35 cellular contexts compared by ENCODE assay signal in the genomic region with DNA sequence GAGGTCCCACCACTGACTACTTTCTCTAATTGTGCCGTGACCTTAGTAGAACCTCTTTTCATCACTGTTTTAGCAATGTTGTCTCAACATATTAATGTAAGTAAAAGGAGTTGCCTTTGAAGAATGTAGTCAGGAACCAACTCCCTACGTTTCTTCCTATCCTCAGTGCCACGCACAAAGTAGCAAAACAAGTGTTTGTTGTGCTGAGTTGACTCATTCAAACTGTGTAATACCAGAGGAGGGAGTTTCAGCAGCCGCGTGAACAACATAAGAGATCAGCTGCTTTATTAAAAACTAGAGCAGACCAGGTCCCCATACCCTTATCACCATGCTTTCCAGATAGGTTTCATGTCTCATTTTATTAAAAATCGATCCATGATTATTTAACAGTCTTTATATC. TPM values are rescaled to one million over a fixed set of nuclear protein-coding genes. Genes with fewer than 3 reads are reported as not detected.
"Had no signal": no experiment of that assay in that cellular context is flagged by ENCODE, and none has a peak within 500 bp of the region (broad histone marks: within the 10 kb centered on the region; RNA-seq: fewer than 3 reads in every experiment).

No MANE protein-coding gene starts in this region.

- H3K9me3 Mint-ChIP-seq: activated CD4-positive, alpha-beta memory T cell treated with anti-CD3 and anti-CD28 coated beads, Interleukin-2, amount 10 ng/mL, durations not matched to agents 7 days and 5 days; activated CD4-positive, alpha-beta T cell treated with anti-CD3 and anti-CD28 coated beads, Interleukin-2, amount 10 ng/mL, durations not matched to agents 7 days and 5 days; activated naive CD4-positive, alpha-beta T cell treated with anti-CD3 and anti-CD28 coated beads for 36 hours; activated naive CD4-positive, alpha-beta T cell treated with anti-CD3 and anti-CD28 coated beads, Interleukin-2, amount 50 U/mL, for 72 hours; activated T-cell treated with anti-CD3 and anti-CD28 coated beads, Interleukin-2, amount 50 U/mL, for 24 hours; activated T-cell treated with anti-CD3 and anti-CD28 coated beads, Interleukin-2, amount 50 U/mL, for 72 hours; activated T-helper 1 cell treated with anti-CD3 and anti-CD28 coated beads, Interleukin-12 subunit alpha, Interleukin-12 subunit beta, Interleukin-2, Interleukin-4 antibody, amounts not matched to agents 30 ng/mL and 10 ng/mL and 1 ng/mL, durations not matched to agents 14 hours and 24 hours and 36 hours; activated T-helper 17 cell treated with anti-CD3 and anti-CD28 coated beads, Interleukin-2, amount 50 U/mL, for 72 hours; T-helper 1 cell treated with Interleukin-12 subunit alpha and Interleukin-12 subunit beta and Interleukin-4 antibody, amounts not matched to agents 30 μg/mL and 1 μg/mL, for 36 hours; T-helper 2 cell treated with Interferon-gamma antibody and Interleukin-4, amounts not matched to agents 5 μg/mL and 100 μg/mL, for 36 hours had no signal

- H3K36me3 Mint-ChIP-seq: activated CD8-positive, alpha-beta memory T cell treated with anti-CD3 and anti-CD28 coated beads, Interleukin-2, amount 10 ng/mL, durations not matched to agents 7 days and 5 days; activated naive CD4-positive, alpha-beta T cell treated with anti-CD3 and anti-CD28 coated beads, Interleukin-2, amount 50 U/mL, for 72 hours; activated naive CD8-positive, alpha-beta T cell treated with anti-CD3 and anti-CD28 coated beads for 36 hours had no signal

- ATAC-seq: activated CD4-positive, alpha-beta T cell treated with anti-CD3 and anti-CD28 coated beads for 36 hours; activated CD4-positive, CD25-positive, alpha-beta regulatory T cell treated with anti-CD3 and anti-CD28 coated beads, Interleukin-2, amount 50 U/mL, for 24 hours; activated CD8-positive, alpha-beta memory T cell treated with anti-CD3 and anti-CD28 coated beads, Interleukin-2, amount 10 ng/mL, durations not matched to agents 7 days and 5 days; activated CD8-positive, alpha-beta T cell treated with anti-CD3 and anti-CD28 coated beads, Interleukin-2, amount 10 ng/mL, durations not matched to agents 7 days and 5 days; activated naive CD4-positive, alpha-beta T cell treated with anti-CD3 and anti-CD28 coated beads, Interleukin-2, amount 50 U/mL, for 72 hours; activated T-cell treated with anti-CD3 and anti-CD28 coated beads, Interleukin-2, amount 50 U/mL, for 72 hours; activated T-helper 17 cell treated with anti-CD3 and anti-CD28 coated beads, Interleukin-2, amount 50 U/mL, for 72 hours; body of pancreas had no signal

- H3K4me3 Mint-ChIP-seq: activated CD4-positive, alpha-beta memory T cell treated with anti-CD3 and anti-CD28 coated beads, Interleukin-2, amount 10 ng/mL, durations not matched to agents 7 days and 5 days; activated CD4-positive, alpha-beta T cell treated with anti-CD3 and anti-CD28 coated beads for 36 hours; activated CD4-positive, alpha-beta T cell treated with anti-CD3 and anti-CD28 coated beads, Interleukin-2, amount 10 ng/mL, durations not matched to agents 7 days and 5 days; activated CD8-positive, alpha-beta memory T cell treated with anti-CD3 and anti-CD28 coated beads, Interleukin-2, amount 10 ng/mL, durations not matched to agents 7 days and 5 days; activated CD8-positive, alpha-beta T cell treated with anti-CD3 and anti-CD28 coated beads, Interleukin-2, amount 10 ng/mL, durations not matched to agents 7 days and 5 days; activated naive CD4-positive, alpha-beta T cell treated with anti-CD3 and anti-CD28 coated beads for 36 hours; activated naive CD8-positive, alpha-beta T cell treated with anti-CD3 and anti-CD28 coated beads for 36 hours; activated T-cell treated with anti-CD3 and anti-CD28 coated beads, Interleukin-2, amount 50 U/mL, for 24 hours; activated T-cell treated with anti-CD3 and anti-CD28 coated beads, Interleukin-2, amount 50 U/mL, for 72 hours; activated T-helper 1 cell treated with anti-CD3 and anti-CD28 coated beads, Interleukin-12 subunit alpha, Interleukin-12 subunit beta, Interleukin-2, Interleukin-4 antibody, amounts not matched to agents 30 ng/mL and 10 ng/mL and 1 ng/mL, durations not matched to agents 14 hours and 24 hours and 36 hours; activated T-helper 17 cell treated with anti-CD3 and anti-CD28 coated beads, Interleukin-2, amount 50 U/mL, for 72 hours; T-helper 1 cell treated with Interleukin-12 subunit alpha and Interleukin-12 subunit beta and Interleukin-4 antibody, amounts not matched to agents 30 μg/mL and 1 μg/mL, for 36 hours; T-helper 2 cell treated with Interferon-gamma antibody and Interleukin-4, amounts not matched to agents 5 μg/mL and 100 μg/mL, for 36 hours had no signal

- DNase-seq: activated CD4-positive, alpha-beta memory T cell treated with anti-CD3 and anti-CD28 coated beads, Interleukin-2, amount 10 ng/mL, durations not matched to agents 7 days and 5 days; activated CD4-positive, alpha-beta T cell treated with anti-CD3 and anti-CD28 coated beads for 1 hour; activated CD4-positive, alpha-beta T cell treated with anti-CD3 and anti-CD28 coated beads for 36 hours; activated CD4-positive, alpha-beta T cell treated with anti-CD3 and anti-CD28 coated beads for 48 hours; activated CD4-positive, alpha-beta T cell treated with anti-CD3 and anti-CD28 coated beads, Interleukin-2, amount 10 ng/mL, durations not matched to agents 7 days and 5 days; activated CD4-positive, alpha-beta T cell treated with anti-CD3 and anti-CD28 coated beads, Interleukin-2, amount 50 U/mL, for 48 hours; activated CD4-positive, CD25-positive, alpha-beta regulatory T cell; activated CD8-positive, alpha-beta memory T cell treated with anti-CD3 and anti-CD28 coated beads for 24 hours; activated CD8-positive, alpha-beta memory T cell treated with anti-CD3 and anti-CD28 coated beads, Interleukin-2, amount 10 ng/mL, durations not matched to agents 7 days and 5 days; activated CD8-positive, alpha-beta memory T cell treated with anti-CD3 and anti-CD28 coated beads, Interleukin-2, amount 50 U/mL, for 48 hours; activated CD8-positive, alpha-beta T cell treated with anti-CD3 and anti-CD28 coated beads, Interleukin-2, amount 10 ng/mL, durations not matched to agents 7 days and 5 days; activated effector memory CD4-positive, alpha-beta T cell treated with anti-CD3 and anti-CD28 coated beads, Interleukin-2, amount 50 U/mL, for 16 hours; activated gamma-delta T cell treated with Interleukin-2 at 50 U/mL for 16 hours; activated naive CD4-positive, alpha-beta T cell; activated naive CD4-positive, alpha-beta T cell treated with anti-CD3 and anti-CD28 coated beads for 36 hours; activated naive CD4-positive, alpha-beta T cell treated with anti-CD3 and anti-CD28 coated beads, Interleukin-2, amount 50 U/mL, for 16 hours; activated naive CD8-positive, alpha-beta T cell treated with anti-CD3 and anti-CD28 coated beads for 36 hours; activated T-cell treated with anti-CD3 and anti-CD28 coated beads, Interleukin-2, amount 50 U/mL, for 24 hours; activated T-cell treated with anti-CD3 and anti-CD28 coated beads, Interleukin-2, amount 50 U/mL, for 72 hours; adrenal gland; amniotic stem cell; aorta; body of pancreas; brain microvascular endothelial cell; central memory CD4-positive, alpha-beta T cell; SW 1271; T-helper 1 cell; T-helper 2 cell; T-helper 9 cell had no signal

- H3K27me3 Mint-ChIP-seq: activated CD4-positive, alpha-beta memory T cell treated with anti-CD3 and anti-CD28 coated beads, Interleukin-2, amount 10 ng/mL, durations not matched to agents 7 days and 5 days; activated CD4-positive, alpha-beta T cell treated with anti-CD3 and anti-CD28 coated beads, Interleukin-2, amount 10 ng/mL, durations not matched to agents 7 days and 5 days had no signal

- H3K27ac Mint-ChIP-seq: activated CD4-positive, alpha-beta memory T cell treated with anti-CD3 and anti-CD28 coated beads, Interleukin-2, amount 10 ng/mL, durations not matched to agents 7 days and 5 days; activated CD4-positive, alpha-beta T cell treated with anti-CD3 and anti-CD28 coated beads for 36 hours; activated CD4-positive, alpha-beta T cell treated with anti-CD3 and anti-CD28 coated beads, Interleukin-2, amount 10 ng/mL, durations not matched to agents 7 days and 5 days; activated CD8-positive, alpha-beta memory T cell treated with anti-CD3 and anti-CD28 coated beads, Interleukin-2, amount 10 ng/mL, durations not matched to agents 7 days and 5 days; activated CD8-positive, alpha-beta T cell treated with anti-CD3 and anti-CD28 coated beads, Interleukin-2, amount 10 ng/mL, durations not matched to agents 7 days and 5 days; activated naive CD4-positive, alpha-beta T cell treated with anti-CD3 and anti-CD28 coated beads for 36 hours; activated naive CD4-positive, alpha-beta T cell treated with anti-CD3 and anti-CD28 coated beads, Interleukin-2, amount 50 U/mL, for 72 hours; activated naive CD8-positive, alpha-beta T cell treated with anti-CD3 and anti-CD28 coated beads for 36 hours; activated T-cell treated with anti-CD3 and anti-CD28 coated beads, Interleukin-2, amount 50 U/mL, for 24 hours; activated T-cell treated with anti-CD3 and anti-CD28 coated beads, Interleukin-2, amount 50 U/mL, for 72 hours; activated T-helper 1 cell treated with anti-CD3 and anti-CD28 coated beads, Interleukin-12 subunit alpha, Interleukin-12 subunit beta, Interleukin-2, Interleukin-4 antibody, amounts not matched to agents 30 ng/mL and 10 ng/mL and 1 ng/mL, durations not matched to agents 14 hours and 24 hours and 36 hours; activated T-helper 17 cell treated with anti-CD3 and anti-CD28 coated beads, Interleukin-2, amount 50 U/mL, for 72 hours; T-helper 1 cell treated with Interleukin-12 subunit alpha and Interleukin-12 subunit beta and Interleukin-4 antibody, amounts not matched to agents 30 μg/mL and 1 μg/mL, for 36 hours; T-helper 2 cell treated with Interferon-gamma antibody and Interleukin-4, amounts not matched to agents 5 μg/mL and 100 μg/mL, for 36 hours had no signal

- H3K4me1 Mint-ChIP-seq: activated CD4-positive, alpha-beta memory T cell treated with anti-CD3 and anti-CD28 coated beads, Interleukin-2, amount 10 ng/mL, durations not matched to agents 7 days and 5 days; activated CD4-positive, alpha-beta T cell treated with anti-CD3 and anti-CD28 coated beads for 36 hours; activated CD4-positive, alpha-beta T cell treated with anti-CD3 and anti-CD28 coated beads, Interleukin-2, amount 10 ng/mL, durations not matched to agents 7 days and 5 days; activated CD8-positive, alpha-beta memory T cell treated with anti-CD3 and anti-CD28 coated beads, Interleukin-2, amount 10 ng/mL, durations not matched to agents 7 days and 5 days; activated naive CD8-positive, alpha-beta T cell treated with anti-CD3 and anti-CD28 coated beads for 36 hours; activated T-helper 17 cell treated with anti-CD3 and anti-CD28 coated beads, Interleukin-2, amount 50 U/mL, for 72 hours had no signal

RNA-seq across cellular contexts. Expression of a gene that starts 19.1 kb away (rescaled TPM):
- total RNA-seq: activated CD4-positive, alpha-beta memory T cell treated with anti-CD3 and anti-CD28 coated beads, Interleukin-2, amount 10 ng/mL, durations not matched to agents 7 days and 5 days; activated CD4-positive, alpha-beta T cell treated with anti-CD3 and anti-CD28 coated beads for 36 hours; activated CD4-positive, alpha-beta T cell treated with anti-CD3 and anti-CD28 coated beads, Interleukin-2, amount 10 ng/mL, durations not matched to agents 7 days and 5 days; activated CD8-positive, alpha-beta memory T cell treated with anti-CD3 and anti-CD28 coated beads, Interleukin-2, amount 10 ng/mL, durations not matched to agents 7 days and 5 days; activated CD8-positive, alpha-beta T cell treated with anti-CD3 and anti-CD28 coated beads, Interleukin-2, amount 10 ng/mL, durations not matched to agents 7 days and 5 days; activated naive CD4-positive, alpha-beta T cell treated with anti-CD3 and anti-CD28 coated beads for 36 hours; activated naive CD4-positive, alpha-beta T cell treated with anti-CD3 and anti-CD28 coated beads, Interleukin-2, amount 50 U/mL, for 72 hours; activated T-cell treated with anti-CD3 and anti-CD28 coated beads, Interleukin-2, amount 50 U/mL, for 72 hours; activated T-helper 1 cell treated with anti-CD3 and anti-CD28 coated beads, Interleukin-12 subunit alpha, Interleukin-12 subunit beta, Interleukin-2, Interleukin-4 antibody, amounts not matched to agents 30 ng/mL and 10 ng/mL and 1 ng/mL, durations not matched to agents 14 hours and 24 hours and 36 hours; activated T-helper 17 cell treated with anti-CD3 and anti-CD28 coated beads, Interleukin-2, amount 50 U/mL, for 72 hours had no signal
